8 cellular contexts compared by ENCODE assay signal in genomic region chr11:87038235-87038960, GRCh38. TPM values are rescaled to one million over a fixed set of nuclear protein-coding genes. Genes with fewer than 3 reads are reported as not detected.
DNase-seq lines count a peak whose midpoint lies in the region; ATAC-seq and TF ChIP-seq lines count a peak whose summit lies in the region.

No MANE protein-coding gene starts in this region.

- TF ChIP-seq CTCF in SK-N-SH (IDR thresholded peaks at IDR 0.05) = no peak
- no peak for TF ChIP-seq CTCF in esophagus squamous epithelium (IDR thresholded peaks at IDR 0.05)
- no peak for TF ChIP-seq CTCF in omental fat pad (IDR thresholded peaks at IDR 0.05)

- intact Hi-C loops in esophagus squamous epithelium (cut with DNase I) = no loop called here

- no peaks in the 10 kb centered on the region for H3K36me3 ChIP-seq in SK-N-SH (replicated peaks in 1 of 2; ENCODE audit: control insufficient read depth in 1 of 2, insufficient read depth in 2 of 2, low read length in 1 of 2)
- peaks cover 0 to 6% (median 0%) of the 10 kb centered on the region in 3 donors for H3K36me3 ChIP-seq in esophagus squamous epithelium

- CTCF ChIA-PET in SK-N-SH (lab: Yijun Ruan, JAX) = interaction anchor here (1.5 to 1.7 kb wide), 2 partner anchors 43 to 99 kb away, joined by 3 to 5 read pairs; no protein-coding TSS in a partner anchor

- TF ChIP-seq POLR2A in esophagus squamous epithelium (IDR thresholded peaks at IDR 0.05) = no peak

- 11% methylated on average over 9 of the region's 9 CpGs for WGBS in SK-N-SH (ENCODE audit: low lambda C conversion rate)
- 16 to 17% methylated on average over 6 of the region's 9 CpGs for whole genome bisulfite sequencing in esophagus squamous epithelium, 2 donors

- no peak for TF ChIP-seq EP300 in SK-N-SH (IDR thresholded peaks at IDR 0.05; ENCODE audit: borderline replicate concordance in 1 of 2, low read depth in 1 of 2, low read length in 1 of 2)

- H3K4me2 ChIP-seq in SK-N-SH = peak overlapping the region; percentile 83

- no peak for TF ChIP-seq RAD21 in SK-N-SH (IDR thresholded peaks at IDR 0.05; ENCODE audit: low read length)

- H3K4me1 ChIP-seq in SK-N-SH (ENCODE audit: control insufficient read depth in 1 of 2, insufficient read depth in 2 of 2, low read depth in 1 of 2, low read length in 1 of 2) = peaks cover 7 to 13% of the 10 kb centered on the region in 2 experiments; a peak in 3 of 4 replicates
- peaks cover 0 to 39% (median 16%) of the 10 kb centered on the region in 3 donors for H3K4me1 ChIP-seq in esophagus squamous epithelium

- H3K27me3 ChIP-seq in SK-N-SH (ENCODE audit: insufficient read depth) (no peaks in the 10 kb centered on the region), esophagus squamous epithelium (no peaks in the 10 kb centered on the region)

- peak overlapping the region; percentile 96; the same call in 1 of the 2 replicates for H2AFZ ChIP-seq in SK-N-SH (ENCODE audit: low read depth)

- H4K20me1 ChIP-seq in SK-N-SH (ENCODE audit: insufficient read depth) = no peaks in the 10 kb centered on the region

- DNase-seq in DMS53 (lab: John Stamatoyannopoulos, UW) (peak; percentile 51), DMS53 treated with DMSO at 0.1 percent for 48 hours (lab: John Stamatoyannopoulos, UW; ENCODE audit: unreplicated experiment) (no peak), SK-N-SH (peak; percentile 12), esophagus squamous epithelium (lab: John Stamatoyannopoulos, UW) (no peak), omental fat pad (ENCODE audit: low spot score) (no peak), NCI-H1436 (lab: John Stamatoyannopoulos, UW) (no peak)
- no peak for DNase-seq in activated CD4-positive, CD25-positive, alpha-beta regulatory T cell (lab: John Stamatoyannopoulos, UW)

- H3K27ac ChIP-seq in SK-N-SH (ENCODE audit: low read depth in 2 of 2, low read length in 1 of 2) (peak overlapping the region; percentile 43 to 89; a peak in 3 of 4 replicates), esophagus squamous epithelium (peak overlapping the region; percentile 74 to 90 (median 85))

- H3K4me3 ChIP-seq in SK-N-SH (ENCODE audit: low read depth in 2 of 2, low read length in 1 of 2) (peak overlapping the region; percentile 93 to 94), esophagus squamous epithelium (peak overlapping the region; percentile 49 to 83 (median 78))

- H3K9me2 ChIP-seq in SK-N-SH = no peaks in the 10 kb centered on the region

- H3K9me3 ChIP-seq in SK-N-SH (no peaks in the 10 kb centered on the region), esophagus squamous epithelium (no peaks in the 10 kb centered on the region)

- POLR2A ChIA-PET in SK-N-SH (lab: Yijun Ruan, JAX) = interaction anchor here (0.6 kb wide), 1 partner anchor 200 kb away, joined by 3 read pairs; no protein-coding TSS in a partner anchor

- peaks cover 34% of the 10 kb centered on the region; the same call in 1 of the 2 replicates for H3K79me2 ChIP-seq in SK-N-SH (ENCODE audit: insufficient read depth)

- peak overlapping the region; percentile 74 for H3K9ac ChIP-seq in SK-N-SH

- ATAC-seq in omental fat pad (ENCODE audit: low FRiP score) (peak; percentile 3), GM18867 (IDR thresholded peaks at IDR 0.05; ENCODE audit: unreplicated experiment) (no peak)

- no peaks in the 10 kb centered on the region for H3F3A ChIP-seq in SK-N-SH (replicated peaks; ENCODE audit: insufficient read depth)

TF ChIP-seq in SK-N-SH, 30 proteins besides CTCF, POLR2A, EP300 and RAD21:
- TF ChIP-seq GABPA (IDR thresholded peaks at IDR 0.05; ENCODE audit: low read depth) (no peak), JUND (IDR thresholded peaks at IDR 0.05) (no peak), TEAD4 (IDR thresholded peaks at IDR 0.05; ENCODE audit: borderline replicate concordance, insufficient read depth) (no peak), RXRA (IDR thresholded peaks at IDR 0.05; ENCODE audit: borderline replicate concordance, low read depth) (no peak), PBX3 (IDR thresholded peaks at IDR 0.05) (no peak), FOXJ3 (CRISPR knock-in tag; IDR thresholded peaks at IDR 0.05) (no peak), MEF2A (IDR thresholded peaks at IDR 0.05; ENCODE audit: borderline replicate concordance, low read depth) (no peak), NRF1 (IDR thresholded peaks at IDR 0.05; ENCODE audit: low read depth, low read length) (no peak), RFX5 (IDR thresholded peaks at IDR 0.05; ENCODE audit: low read length) (no peak; the same call in 1 of the 2 replicates), FOXM1 (IDR thresholded peaks at IDR 0.05; ENCODE audit: low read depth) (no peak), FOSL2 (IDR thresholded peaks at IDR 0.05; ENCODE audit: borderline replicate concordance, low read depth) (no peak), NFIC (IDR thresholded peaks at IDR 0.05; ENCODE audit: borderline replicate concordance) (no peak)
- TF ChIP-seq, protein P1, sequence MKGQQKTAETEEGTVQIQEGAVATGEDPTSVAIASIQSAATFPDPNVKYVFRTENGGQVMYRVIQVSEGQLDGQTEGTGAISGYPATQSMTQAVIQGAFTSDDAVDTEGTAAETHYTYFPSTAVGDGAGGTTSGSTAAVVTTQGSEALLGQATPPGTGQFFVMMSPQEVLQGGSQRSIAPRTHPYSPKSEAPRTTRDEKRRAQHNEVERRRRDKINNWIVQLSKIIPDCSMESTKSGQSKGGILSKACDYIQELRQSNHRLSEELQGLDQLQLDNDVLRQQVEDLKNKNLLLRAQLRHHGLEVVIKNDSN (IDR thresholded peaks at IDR 0.05; ENCODE audit: borderline replicate concordance, low read depth) = no peak
- TF ChIP-seq, protein P2, sequence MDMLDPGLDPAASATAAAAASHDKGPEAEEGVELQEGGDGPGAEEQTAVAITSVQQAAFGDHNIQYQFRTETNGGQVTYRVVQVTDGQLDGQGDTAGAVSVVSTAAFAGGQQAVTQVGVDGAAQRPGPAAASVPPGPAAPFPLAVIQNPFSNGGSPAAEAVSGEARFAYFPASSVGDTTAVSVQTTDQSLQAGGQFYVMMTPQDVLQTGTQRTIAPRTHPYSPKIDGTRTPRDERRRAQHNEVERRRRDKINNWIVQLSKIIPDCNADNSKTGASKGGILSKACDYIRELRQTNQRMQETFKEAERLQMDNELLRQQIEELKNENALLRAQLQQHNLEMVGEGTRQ (IDR thresholded peaks at IDR 0.05; ENCODE audit: borderline replicate concordance, low read depth, low read length) = no peak

RNA-seq across cellular contexts. Expression of gene TMEM135, which starts 0.7 kb away (rescaled TPM):
- 3.0 and 5.2 TPM in 2 replicates for polyA plus RNA-seq in SK-N-SH (2012; rRNA removed)
- polyA plus RNA-seq in SK-N-SH (2012; cell fraction: cytosol; rRNA removed) = 4.5 and 4.9 TPM in 2 replicates
- 4.1 and 6.5 TPM in 2 replicates for polyA plus RNA-seq in SK-N-SH (2012; cell fraction: nucleus; rRNA removed)
- total RNA-seq in esophagus squamous epithelium (10 to 100 TPM in 2 of 4 donors, 1 to 10 TPM in 2; 4.5 to 12.0 (median 9.8) TPM), omental fat pad (10 to 100 TPM; 19.8 to 52.6 (median 38.9) TPM)

Comparison
In these comparisons a context has a peak if more than half of its experiments do, and no peak if none do; other contexts are left out.
1. DNase-seq: peak in DMS53 (single experiment) and SK-N-SH (single experiment); none in DMS53 treated with DMSO at 0.1 percent for 48 hours (single experiment), esophagus squamous epithelium (single experiment), omental fat pad (single experiment), NCI-H1436 (single experiment) and activated CD4-positive, CD25-positive, alpha-beta regulatory T cell (0 of 4).